Comparison of ENCODE assay signal across 22 cellular contexts in genomic region chr11:128701936-128702335, GRCh38. TPM values are rescaled to one million over a fixed set of nuclear protein-coding genes. Genes with fewer than 3 reads are reported as not detected.
DNase-seq lines count a peak whose midpoint lies in the region; ATAC-seq and TF ChIP-seq lines count a peak whose summit lies in the region.
"Had no signal": no experiment of that assay in that cellular context is flagged by ENCODE, and none has a peak within 500 bp of the region (broad histone marks: within the 10 kb centered on the region; RNA-seq: fewer than 3 reads in every experiment).

No MANE protein-coding gene starts in this region.

- H3K27ac Mint-ChIP-seq in activated naive CD4-positive, alpha-beta T cell treated with anti-CD3 and anti-CD28 coated beads, Interleukin-2, amount 50 U/mL, for 24 hours = peak overlapping the region; percentile 66
- peak overlapping the region; percentile 81 for H3K27ac Mint-ChIP-seq in memory B cell
- no peak overlapping the region for H3K27ac Mint-ChIP-seq in stimulated activated naive CD8-positive, alpha-beta T cell treated with anti-CD3 and anti-CD28 coated beads, Interleukin-15, amount 100 ng/mL, for 72 hours
- H3K27ac Mint-ChIP-seq: H9 had no signal

- H3K4me2 ChIP-seq in Loucy (ENCODE audit: low read depth, low read length, poor library complexity, severe bottlenecking) = peak overlapping the region; percentile 99
- H3K4me2 ChIP-seq: hepatocyte had no signal

- H3K4me1 Mint-ChIP-seq in activated naive CD4-positive, alpha-beta T cell treated with anti-CD3 and anti-CD28 coated beads, Interleukin-2, amount 50 U/mL, for 24 hours = peaks cover 99% of the 10 kb centered on the region
- H3K4me1 Mint-ChIP-seq in memory B cell = peaks cover 82% of the 10 kb centered on the region
- H3K4me1 Mint-ChIP-seq in stimulated activated naive CD8-positive, alpha-beta T cell treated with anti-CD3 and anti-CD28 coated beads, Interleukin-15, amount 100 ng/mL, for 72 hours = peaks cover 97% of the 10 kb centered on the region

- no peak for TF ChIP-seq CTCF in Loucy (conservative IDR thresholded peaks at IDR 0.05; ENCODE audit: low read length)
- TF ChIP-seq CTCF in ascending aorta (IDR thresholded peaks at IDR 0.05) = no peak

- H3K27ac ChIP-seq in ascending aorta = no peak overlapping the region
- H3K27ac ChIP-seq: hepatocyte had no signal

- no peaks in the 10 kb centered on the region for H3K27me3 Mint-ChIP-seq in activated naive CD4-positive, alpha-beta T cell treated with anti-CD3 and anti-CD28 coated beads, Interleukin-2, amount 50 U/mL, for 24 hours
- H3K27me3 Mint-ChIP-seq in memory B cell = no peaks in the 10 kb centered on the region
- H3K27me3 Mint-ChIP-seq in stimulated activated naive CD8-positive, alpha-beta T cell treated with anti-CD3 and anti-CD28 coated beads, Interleukin-15, amount 100 ng/mL, for 72 hours = no peaks in the 10 kb centered on the region

- H3K4me3 Mint-ChIP-seq in activated naive CD4-positive, alpha-beta T cell treated with anti-CD3 and anti-CD28 coated beads, Interleukin-2, amount 50 U/mL, for 24 hours = peak overlapping the region; percentile 9
- peak overlapping the region; percentile 52 for H3K4me3 Mint-ChIP-seq in memory B cell
- H3K4me3 Mint-ChIP-seq in stimulated activated naive CD8-positive, alpha-beta T cell treated with anti-CD3 and anti-CD28 coated beads, Interleukin-15, amount 100 ng/mL, for 72 hours = no peak overlapping the region
- H3K4me3 Mint-ChIP-seq: H9 had no signal

- no peaks in the 10 kb centered on the region for H3K9me3 Mint-ChIP-seq in activated naive CD4-positive, alpha-beta T cell treated with anti-CD3 and anti-CD28 coated beads, Interleukin-2, amount 50 U/mL, for 24 hours
- H3K9me3 Mint-ChIP-seq in memory B cell = no peaks in the 10 kb centered on the region
- H3K9me3 Mint-ChIP-seq in stimulated activated naive CD8-positive, alpha-beta T cell treated with anti-CD3 and anti-CD28 coated beads, Interleukin-15, amount 100 ng/mL, for 72 hours = peaks cover 0 to 8% of the 10 kb centered on the region in 2 donors
- H3K9me3 Mint-ChIP-seq: H9 had no signal

- H3K9me3 ChIP-seq in Loucy (ENCODE audit: insufficient read depth, low read depth, low read length) = no peaks in the 10 kb centered on the region
- no peaks in the 10 kb centered on the region for H3K9me3 ChIP-seq in ascending aorta

- H3F3A ChIP-seq in Loucy (ENCODE audit: low read depth) = no peaks in the 10 kb centered on the region; the same call in 1 of the 2 replicates

- H3K27me3 ChIP-seq in Loucy (ENCODE audit: insufficient read depth, low read length, poor library complexity, severe bottlenecking) (no peaks in the 10 kb centered on the region), ascending aorta (no peaks in the 10 kb centered on the region)

- intact Hi-C loops in ascending aorta (cut with DNase I) = no loop called here

- peaks cover 14% of the 10 kb centered on the region for H3K36me3 Mint-ChIP-seq in activated naive CD4-positive, alpha-beta T cell treated with anti-CD3 and anti-CD28 coated beads, Interleukin-2, amount 50 U/mL, for 24 hours
- peaks cover 40% of the 10 kb centered on the region for H3K36me3 Mint-ChIP-seq in memory B cell

- H3K4me1 ChIP-seq in Loucy (ENCODE audit: insufficient read depth, low read length, poor library complexity, severe bottlenecking) = peaks cover 98% of the 10 kb centered on the region
- H3K4me1 ChIP-seq in ascending aorta = no peaks in the 10 kb centered on the region

- H3K36me3 ChIP-seq in Loucy (ENCODE audit: insufficient read depth, low read length) = peaks cover 13% of the 10 kb centered on the region; the same call in 1 of the 2 replicates
- H3K36me3 ChIP-seq in ascending aorta = no peaks in the 10 kb centered on the region

- H3K9me2 ChIP-seq in Loucy (replicated peaks; ENCODE audit: low read depth, low read length) = no peaks in the 10 kb centered on the region

- peaks cover 47% of the 10 kb centered on the region for H4K20me1 ChIP-seq in Loucy (ENCODE audit: insufficient read depth, low read length, poor library complexity, severe bottlenecking)

- DNase-seq in activated naive CD4-positive, alpha-beta T cell treated with Interleukin-2 at 50 U/mL for 16 hours = no peak
- DNase-seq in memory B cell (ENCODE audit: low spot score in 2 of 2) = no peak
- no peak for DNase-seq in stimulated activated naive CD8-positive, alpha-beta T cell treated with anti-CD3 and anti-CD28 coated beads, Interleukin-15, amount 100 ng/mL, for 72 hours
- no peak for DNase-seq in hypothalamus (lab: John Stamatoyannopoulos, UW)
- no peak for DNase-seq in ascending aorta (ENCODE audit: low spot score in 2 of 2)
- DNase-seq: ACHN; activated CD4-positive, alpha-beta T cell treated with anti-CD3 and anti-CD28 coated beads for 48 hours; foreskin melanocyte; GDM1; H9; NCI-H1436; NCI-H2107; NCI-H510A; NK-92 treated with Interleukin-12 subunit alpha and Interleukin-12 subunit beta, amount 100 ng/mL, for 24 hours; SIG-M5; stimulated activated CD4-positive, alpha-beta T cell treated with anti-CD3 and anti-CD28 coated beads, Interleukin-4, amount 100 ng/mL, for 4 hours had no signal

- ATAC-seq in memory B cell (ENCODE audit: low read depth) (no peak), HG02973 (IDR thresholded peaks at IDR 0.05; ENCODE audit: unreplicated experiment) (no peak)
- peak; percentile 49 for ATAC-seq in stimulated activated naive CD8-positive, alpha-beta T cell treated with anti-CD3 and anti-CD28 coated beads, Interleukin-15, amount 100 ng/mL, for 72 hours
- ATAC-seq: esophagus mucosa, Panc1 had no signal

- H2AFZ ChIP-seq in Loucy (ENCODE audit: low read length) = no peak overlapping the region
- H2AFZ ChIP-seq: hepatocyte had no signal

- peak overlapping the region; percentile 98 for H3K9ac ChIP-seq in Loucy (ENCODE audit: low read depth, low read length, poor library complexity, severe bottlenecking)

- peak overlapping the region; percentile 95 for H3K4me3 ChIP-seq in Loucy (ENCODE audit: low read length, poor library complexity, severe bottlenecking)
- H3K4me3 ChIP-seq in ascending aorta = no peak overlapping the region
- H3K4me3 ChIP-seq: hepatocyte had no signal

- H3K79me2 ChIP-seq in Loucy (ENCODE audit: insufficient read depth, low read length) = peaks cover 100% of the 10 kb centered on the region
- H3K79me2 ChIP-seq: hepatocyte had no signal

RNA-seq across cellular contexts. Expression of gene FLI1, which starts 8.1 kb away (rescaled TPM):
- 86.4 TPM for total RNA-seq in ascending aorta

Comparison
In these comparisons a context has a peak if more than half of its experiments do, and no peak if none do; other contexts are left out.
1. H3K27ac Mint-ChIP-seq: peak in activated naive CD4-positive, alpha-beta T cell treated with anti-CD3 and anti-CD28 coated beads, Interleukin-2, amount 50 U/mL, for 24 hours (single experiment) and memory B cell (single experiment); none in stimulated activated naive CD8-positive, alpha-beta T cell treated with anti-CD3 and anti-CD28 coated beads, Interleukin-15, amount 100 ng/mL, for 72 hours (0 of 2).
2. H3K4me3 Mint-ChIP-seq: peak in activated naive CD4-positive, alpha-beta T cell treated with anti-CD3 and anti-CD28 coated beads, Interleukin-2, amount 50 U/mL, for 24 hours (single experiment) and memory B cell (single experiment); none in stimulated activated naive CD8-positive, alpha-beta T cell treated with anti-CD3 and anti-CD28 coated beads, Interleukin-15, amount 100 ng/mL, for 72 hours (0 of 2).